ENCODE assay signal across 8 cellular contexts in the genomic region with DNA sequence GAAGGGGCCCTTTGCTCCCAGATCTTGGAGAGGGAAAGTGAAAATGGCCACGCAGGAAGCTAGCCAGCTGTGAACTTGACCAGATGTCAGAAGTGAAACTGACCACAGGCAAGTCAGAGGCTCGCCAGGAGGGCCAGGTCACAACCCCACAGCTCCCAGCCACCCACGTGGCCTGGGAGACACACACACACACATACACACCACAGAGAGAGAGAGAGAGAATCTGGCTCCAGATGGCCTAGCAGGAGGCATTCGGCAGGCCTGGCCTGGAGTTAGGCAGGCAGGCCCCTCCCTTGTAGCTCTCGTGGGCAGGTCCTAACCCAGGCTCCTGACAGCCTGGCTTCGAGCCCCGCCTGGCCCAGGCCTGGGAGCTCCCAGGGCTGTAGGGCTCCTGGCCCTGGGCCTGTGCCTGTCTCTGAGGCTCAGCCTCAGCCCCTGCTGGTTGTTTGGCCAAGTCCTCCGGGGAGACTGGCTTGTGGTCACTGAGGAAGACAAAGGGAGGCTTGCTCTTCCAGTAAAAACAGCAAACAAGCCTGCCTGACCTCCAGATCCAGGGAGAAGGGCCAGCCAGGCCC. TPM values are rescaled to one million over a fixed set of nuclear protein-coding genes. Genes with fewer than 3 reads are reported as not detected.
DNase-seq lines count a peak whose midpoint lies in the region; ATAC-seq and TF ChIP-seq lines count a peak whose summit lies in the region.

No MANE protein-coding gene starts in this region.

- TF ChIP-seq CTCF in fibroblast of mammary gland (conservative IDR thresholded peaks at IDR 0.05; ENCODE audit: control insufficient read depth, insufficient read depth, low read depth, low read length) (peak; percentile 41), nephron (IDR thresholded peaks at IDR 0.05; ENCODE audit: unreplicated experiment in 3 of 3) (no peak)
- TF ChIP-seq CTCF in CD8-positive, alpha-beta T cell (IDR thresholded peaks at IDR 0.05) = no peak

- H3K4me3 ChIP-seq in fibroblast of mammary gland (ENCODE audit: control insufficient read depth, low read depth, low read length) = no peak overlapping the region
- no peak overlapping the region for H3K4me3 ChIP-seq in CD8-positive, alpha-beta T cell (ENCODE audit: low read depth, low read length)

- POLR2A ChIA-PET in CD8-positive, alpha-beta T cell (lab: Charles Lee) = no interaction called here

- CTCF ChIA-PET in CD8-positive, alpha-beta T cell (lab: Charles Lee) = interaction anchor here (1.4 kb wide), 1 partner anchor 41 kb away, joined by 3 read pairs; no protein-coding TSS in a partner anchor

- DNase-seq in AML-193 (lab: John Stamatoyannopoulos, UW) (peak; percentile 15 to 29), SK-N-DZ (ENCODE audit: low spot score) (peak; percentile 94), fibroblast of mammary gland (ENCODE audit: low read depth) (peak; percentile 99), NCI-H748 (lab: John Stamatoyannopoulos, UW; ENCODE audit: unreplicated experiment) (no peak)
- DNase-seq in CD8-positive, alpha-beta T cell = no peak

- H3K27me3 ChIP-seq in CD8-positive, alpha-beta T cell (ENCODE audit: insufficient read depth, low read length) = no peaks in the 10 kb centered on the region

- H3K36me3 Mint-ChIP-seq in nephron (ENCODE audit: low read depth) = no peaks in the 10 kb centered on the region
- H3K36me3 Mint-ChIP-seq in CD8-positive, alpha-beta T cell = no peaks in the 10 kb centered on the region

- intact Hi-C loops in CD8-positive, alpha-beta T cell (cut with DNase I, micrococcal nuclease) = no loop called here

- H3K4me1 ChIP-seq in CD8-positive, alpha-beta T cell (ENCODE audit: insufficient read depth, low read length) = no peaks in the 10 kb centered on the region

- ATAC-seq in GM19351 (IDR thresholded peaks at IDR 0.05; ENCODE audit: unreplicated experiment) = peak; percentile 86
- ATAC-seq in HG03442 (IDR thresholded peaks at IDR 0.05; ENCODE audit: unreplicated experiment) = peak; percentile 85
- ATAC-seq in CD8-positive, alpha-beta T cell = no peak

- H3K9me3 ChIP-seq in CD8-positive, alpha-beta T cell (ENCODE audit: low read length) = no peaks in the 10 kb centered on the region

- peak overlapping the region in 2 of 3 experiments; percentile 21 to 43 for H3K4me3 Mint-ChIP-seq in nephron
- no peak overlapping the region for H3K4me3 Mint-ChIP-seq in CD8-positive, alpha-beta T cell

- peaks cover 61% of the 10 kb centered on the region for H3K4me1 Mint-ChIP-seq in nephron
- no peaks in the 10 kb centered on the region for H3K4me1 Mint-ChIP-seq in CD8-positive, alpha-beta T cell (ENCODE audit: low read depth)

- H3K27ac Mint-ChIP-seq in nephron = peak overlapping the region; percentile 97 to 100 (median 99)
- no peak overlapping the region for H3K27ac Mint-ChIP-seq in CD8-positive, alpha-beta T cell

- H3K36me3 ChIP-seq in CD8-positive, alpha-beta T cell (ENCODE audit: insufficient read depth, low read length) = no peaks in the 10 kb centered on the region

- no peaks in the 10 kb centered on the region for H3K27me3 Mint-ChIP-seq in nephron (ENCODE audit: low read depth)
- H3K27me3 Mint-ChIP-seq in CD8-positive, alpha-beta T cell (ENCODE audit: low read depth) = peaks cover under 1% of the 10 kb centered on the region

- no peak overlapping the region for H3K27ac ChIP-seq in CD8-positive, alpha-beta T cell (ENCODE audit: low read depth, low read length)

- no peaks in the 10 kb centered on the region for H3K9me3 Mint-ChIP-seq in nephron
- H3K9me3 Mint-ChIP-seq in CD8-positive, alpha-beta T cell = no peaks in the 10 kb centered on the region

RNA-seq across cellular contexts. Expression of a gene that starts 20.2 kb away (rescaled TPM):
- polyA plus RNA-seq in SK-N-DZ (2014; cell fraction: cytosol; rRNA removed) = 1.9 and 2.2 TPM in 2 replicates
- polyA plus RNA-seq in SK-N-DZ (2014; cell fraction: nucleus; rRNA removed) = 1.4 TPM in 2 replicates
- total RNA-seq in CD8-positive, alpha-beta T cell = under 1 TPM; 0.25 to 0.73 TPM

Comparison
In these comparisons a context has a peak if more than half of its experiments do, and no peak if none do; other contexts are left out.
1. DNase-seq: peak in AML-193 (2 of 2), SK-N-DZ (single experiment) and fibroblast of mammary gland (single experiment); none in NCI-H748 (single experiment) and CD8-positive, alpha-beta T cell (0 of 7).